16 cellular contexts compared by ENCODE assay signal in the genomic region with DNA sequence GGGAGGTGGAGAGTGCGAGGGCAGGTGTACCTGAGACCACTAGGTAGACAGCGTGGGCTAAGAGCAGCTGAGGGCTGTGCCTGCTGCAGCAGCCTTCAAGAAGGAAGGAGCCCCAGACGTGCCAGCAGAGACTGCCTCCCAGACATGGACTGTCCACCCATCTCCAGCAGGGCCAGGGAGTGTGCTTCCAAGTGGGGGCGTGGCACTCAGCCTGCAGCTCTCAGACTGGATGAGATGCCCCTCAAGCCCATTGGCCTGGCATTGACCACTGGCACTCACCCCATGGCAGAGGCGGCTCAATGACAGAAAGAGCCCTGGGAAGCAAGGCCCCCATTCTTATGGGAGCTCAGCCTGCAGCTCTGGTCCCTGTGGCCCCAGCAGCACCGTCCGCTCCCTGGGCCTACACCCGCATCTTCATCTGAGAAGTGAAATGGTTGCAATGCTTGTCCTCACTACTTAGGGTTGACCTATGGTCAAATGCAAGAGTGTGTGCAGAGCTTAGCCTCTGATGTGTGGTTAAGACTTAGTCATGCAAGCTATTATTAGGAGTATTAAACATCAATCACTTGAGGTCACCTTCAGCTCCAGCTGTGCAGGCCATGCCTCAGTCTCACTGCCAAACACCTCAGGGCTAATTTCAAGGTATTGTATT.
DNase-seq lines count a peak whose midpoint lies in the region; ATAC-seq and TF ChIP-seq lines count a peak whose summit lies in the region.
"Had no signal": no experiment of that assay in that cellular context is flagged by ENCODE, and none has a peak within 500 bp of the region (broad histone marks: within the 10 kb centered on the region; RNA-seq: fewer than 3 reads in every experiment).

No MANE protein-coding gene starts in this region.

- H2BK12ac ChIP-seq in H9 (ENCODE audit: insufficient read length, low read depth, low read length): no peak overlapping the region

- no peak overlapping the region for H2BK15ac ChIP-seq in H9 (ENCODE audit: low read depth, low read length)

- H2BK20ac ChIP-seq in H9 (ENCODE audit: low read depth, low read length, poor library complexity, severe bottlenecking): no peak overlapping the region

- TF ChIP-seq CTCF in H9 (conservative IDR thresholded peaks at IDR 0.05) (no peak), Peyer's patch (IDR thresholded peaks at IDR 0.05) (no peak), esophagus muscularis mucosa (IDR thresholded peaks at IDR 0.05) (no peak)

- H2AFZ ChIP-seq in H9 (ENCODE audit: low read length): no peak overlapping the region
- H2AFZ ChIP-seq: parathyroid adenoma had no signal

- H3K9me3 ChIP-seq in H9 (ENCODE audit: control insufficient read depth, low read depth, low read length) (no peaks in the 10 kb centered on the region), Peyer's patch (no peaks in the 10 kb centered on the region), esophagus muscularis mucosa (no peaks in the 10 kb centered on the region)
- H3K9me3 ChIP-seq: thyroid gland had no signal

- no peak overlapping the region for H4K8ac ChIP-seq in H9 (replicated peaks; ENCODE audit: insufficient read length, low read depth, low read length)

- no peak overlapping the region for H3K9ac ChIP-seq in H9 (ENCODE audit: extremely low read depth, insufficient read length, low read length)
- H3K9ac ChIP-seq: parathyroid adenoma had no signal

- H2BK5ac ChIP-seq in H9 (ENCODE audit: insufficient read length, low read length): no peak overlapping the region

- H2AK5ac ChIP-seq in H9 (ENCODE audit: insufficient read length, low read length): no peak overlapping the region

- peaks cover 0 to 4% (median 0%) of the 10 kb centered on the region in 3 experiments; a peak in 2 of 7 replicates for H3K36me3 Mint-ChIP-seq in H9 (ENCODE audit: insufficient read depth in 1 of 3, low read depth in 3 of 3)

- H3K27ac ChIP-seq in H9 (ENCODE audit: insufficient read length, low read depth, low read length) (no peak overlapping the region), Peyer's patch (no peak overlapping the region), esophagus muscularis mucosa (replicated peaks in 1 of 4) (no peak overlapping the region)
- H3K27ac ChIP-seq: parathyroid adenoma, thyroid gland had no signal

- H3K56ac ChIP-seq in H9 (ENCODE audit: insufficient read length, low read depth, low read length): no peak overlapping the region

- H4K91ac ChIP-seq in H9 (ENCODE audit: insufficient read length, low read depth, low read length): no peak overlapping the region

- no peak overlapping the region for H3K4ac ChIP-seq in H9 (ENCODE audit: low read depth, low read length)

- no peaks in the 10 kb centered on the region for H3K79me2 ChIP-seq in H9 (ENCODE audit: insufficient read depth, low read length)
- H3K79me2 ChIP-seq: parathyroid adenoma had no signal

- DNase-seq in H9: peak; percentile 20
- DNase-seq in Peyer's patch: peak in 2 of 3 donors; percentile 10 to 33
- DNase-seq in esophagus muscularis mucosa (ENCODE audit: extremely low spot score): peak; percentile 80
- peak; percentile 69 for DNase-seq in posterior vena cava (ENCODE audit: low spot score)
- DNase-seq in NK-92 (lab: John Stamatoyannopoulos, UW; ENCODE audit: unreplicated experiment): no peak
- DNase-seq in germinal center (ENCODE audit: low spot score): no peak
- DNase-seq: amniotic stem cell, DMS 273 treated with DMSO at 0.1 percent for 48 hours, mesenchymal stem cell, NCI-H146, NCI-H510A treated with DMSO at 0.1 percent for 48 hours, thyroid gland had no signal

- no peak overlapping the region for H3K18ac ChIP-seq in H9 (ENCODE audit: insufficient read length, low read depth, low read length)

- ATAC-seq in GM18861 (IDR thresholded peaks at IDR 0.05; ENCODE audit: unreplicated experiment) (no peak), HG03139 (IDR thresholded peaks at IDR 0.05; ENCODE audit: unreplicated experiment) (no peak)

- no peak overlapping the region for H4K5ac ChIP-seq in H9 (ENCODE audit: insufficient read length, low read depth, low read length)

- no peak overlapping the region; the same call in 1 of the 2 replicates for H3K14ac ChIP-seq in H9 (ENCODE audit: insufficient read depth, low read length)

- no peak overlapping the region for H3K4me2 ChIP-seq in H9 (ENCODE audit: insufficient read depth, insufficient read length, low read length)

- WGBS in H9 (ENCODE audit: extremely low coverage, insufficient read length, low lambda C conversion rate): no CpG with 5 or more reads among the region's 8 CpGs
- 94% methylated on average over 2 of the region's 8 CpGs for WGBS in esophagus muscularis mucosa

- no peak overlapping the region for H3K27ac Mint-ChIP-seq in H9
- H3K27ac Mint-ChIP-seq: B cell had no signal

- no peak overlapping the region for H2BK120ac ChIP-seq in H9 (ENCODE audit: low read depth, low read length, poor library complexity, severe bottlenecking)

- no peak overlapping the region for H3K4me3 Mint-ChIP-seq in H9
- H3K4me3 Mint-ChIP-seq: B cell had no signal

- H3T11ph ChIP-seq in H9 (ENCODE audit: low read length): no peak overlapping the region

- H3K27me3 Mint-ChIP-seq in H9 (ENCODE audit: low read depth): peaks cover 10% of the 10 kb centered on the region

- H3K4me1 Mint-ChIP-seq in H9: peaks cover 21 to 22% of the 10 kb centered on the region in 2 experiments
- H3K4me1 Mint-ChIP-seq: B cell had no signal

- H3K4me1 ChIP-seq in H9 (ENCODE audit: insufficient read depth, low read length): peaks cover 2% of the 10 kb centered on the region; the same call in 1 of the 2 replicates
- H3K4me1 ChIP-seq in Peyer's patch: peaks cover 0 to 6% (median 0%) of the 10 kb centered on the region in 4 donors
- peaks cover 4 to 49% (median 42%) of the 10 kb centered on the region in 4 donors for H3K4me1 ChIP-seq in esophagus muscularis mucosa

- H3K4me3 ChIP-seq in Peyer's patch (no peak overlapping the region), esophagus muscularis mucosa (no peak overlapping the region)
- H3K4me3 ChIP-seq: thyroid gland had no signal

- TF ChIP-seq EP300 in esophagus muscularis mucosa (IDR thresholded peaks at IDR 0.05): no peak

- TF ChIP-seq POLR2A in Peyer's patch (IDR thresholded peaks at IDR 0.05) (no peak), esophagus muscularis mucosa (IDR thresholded peaks at IDR 0.05; ENCODE audit: low read depth) (no peak)

- peaks cover 0 to 5% of the 10 kb centered on the region in 2 experiments for H3K9me3 Mint-ChIP-seq in H9

- H3K36me3 ChIP-seq in Peyer's patch (no peaks in the 10 kb centered on the region), esophagus muscularis mucosa (no peaks in the 10 kb centered on the region)
- H3K36me3 ChIP-seq: thyroid gland had no signal

- H3K23ac ChIP-seq in H9 (ENCODE audit: insufficient read length, low read depth, low read length): no peak overlapping the region

- no peaks in the 10 kb centered on the region for H3K27me3 ChIP-seq in H9 (ENCODE audit: insufficient read depth, low read length)
- H3K27me3 ChIP-seq in Peyer's patch: no peaks in the 10 kb centered on the region
- no peaks in the 10 kb centered on the region for H3K27me3 ChIP-seq in esophagus muscularis mucosa
- H3K27me3 ChIP-seq: thyroid gland had no signal

- intact Hi-C loops in esophagus muscularis mucosa (cut with DNase I): no loop called here
- intact Hi-C loops in posterior vena cava (cut with DNase I): no loop called here

- H4K20me1 ChIP-seq in H9 (ENCODE audit: control insufficient read depth, insufficient read depth, insufficient read length): no peaks in the 10 kb centered on the region

- H3K23me2 ChIP-seq in H9 (ENCODE audit: insufficient read length, low read depth, low read length, poor library complexity, severe bottlenecking): no peaks in the 10 kb centered on the region

- no peaks in the 10 kb centered on the region for H3K79me1 ChIP-seq in H9 (ENCODE audit: insufficient read depth, low read depth, low read length, poor library complexity, severe bottlenecking)

Comparison
In these comparisons a context has a peak if more than half of its experiments do, and no peak if none do; other contexts are left out.
1. DNase-seq: peak in H9 (single experiment), Peyer's patch (2 of 3), esophagus muscularis mucosa (single experiment) and posterior vena cava (single experiment); none in NK-92 (single experiment) and germinal center (single experiment).